ENCODE assay signal across 2 cellular contexts in genomic region chr1:163082971-163083370, GRCh38.
TF ChIP-seq lines count a peak whose summit lies in the region.

No MANE protein-coding gene starts in this region.

TF ChIP-seq in PFSK-1, 5 proteins besides CTCF, POLR2A, EP300 and RAD21:
- no peak for TF ChIP-seq TAF1 (IDR thresholded peaks at IDR 0.05; ENCODE audit: borderline replicate concordance, insufficient read depth, low read length)
- TF ChIP-seq FOXP2 (optimal IDR thresholded peaks at IDR 0.05; ENCODE audit: borderline replicate concordance, extremely low read depth, extremely low read length, insufficient read depth) = no peak
- TF ChIP-seq POLR2AphosphoS5 (IDR thresholded peaks at IDR 0.05; ENCODE audit: low read depth, low read length) = no peak
- TF ChIP-seq SIN3A (IDR thresholded peaks at IDR 0.05; ENCODE audit: borderline replicate concordance, insufficient read depth, low read length) = peak; percentile 61; the same call in 1 of the 2 replicates
- TF ChIP-seq REST (IDR thresholded peaks at IDR 0.05; ENCODE audit: insufficient read depth in 1 of 2, low read depth in 2 of 2, low read length in 2 of 2) = 0 out of 4 replicates have a peak, but pooled peaks of 1 of the 2 experiments have one; percentile 23

TF ChIP-seq in endothelial cell of umbilical vein, 7 proteins besides CTCF, POLR2A, EP300 and RAD21:
- TF ChIP-seq EZH2 (IDR thresholded peaks at IDR 0.05; ENCODE audit: borderline replicate concordance, low read depth, low read length, severe bottlenecking) = no peak
- peak; percentile 29 for TF ChIP-seq POLR2AphosphoS5 (IDR thresholded peaks at IDR 0.05; ENCODE audit: insufficient read depth, low read depth, low read length)
- no peak for TF ChIP-seq GATA2 (IDR thresholded peaks at IDR 0.05; ENCODE audit: insufficient read depth, insufficient read length, low read depth, low read length)
- TF ChIP-seq FOS (IDR thresholded peaks at IDR 0.05; ENCODE audit: borderline replicate concordance, insufficient read depth, low read length) = no peak
- no peak for TF ChIP-seq JUN (IDR thresholded peaks at IDR 0.05; ENCODE audit: borderline replicate concordance, insufficient read depth, insufficient read length, low read depth)
